ENCODE assay signal across 27 cellular contexts in the genomic region with DNA sequence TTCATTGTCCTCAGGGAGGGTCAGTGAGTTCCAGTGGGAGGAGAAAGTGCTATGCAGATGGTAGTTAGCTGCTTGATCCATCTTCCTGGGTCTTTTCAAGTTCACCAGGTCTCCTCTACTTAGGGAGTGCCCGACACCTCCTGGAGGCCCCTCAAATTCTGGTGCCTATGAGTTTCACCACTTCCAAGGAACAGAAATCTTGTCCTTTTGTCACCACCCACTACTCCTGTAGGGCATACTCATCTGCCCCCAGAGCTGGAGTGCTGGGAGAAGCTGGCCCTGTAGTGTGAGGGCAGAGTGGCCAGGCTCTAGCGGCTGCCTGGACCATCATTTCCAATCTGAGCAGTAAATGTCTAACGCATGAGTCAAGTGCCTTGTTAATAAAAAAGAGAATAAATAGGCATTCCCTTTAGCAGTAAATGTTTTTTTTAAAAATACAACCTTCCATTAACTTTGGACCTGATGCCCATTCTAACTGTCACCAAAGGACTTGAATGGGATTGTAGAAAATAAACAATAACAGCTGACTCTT. TPM values are rescaled to one million over a fixed set of nuclear protein-coding genes. Genes with fewer than 3 reads are reported as not detected.
A peak's percentile ranks its signal among the peaks of the same experiment; 100 is the strongest.
DNase-seq lines count a peak whose midpoint lies in the region; ATAC-seq and TF ChIP-seq lines count a peak whose summit lies in the region.
"Had no signal": no experiment of that assay in that cellular context is flagged by ENCODE, and none has a peak within 500 bp of the region (broad histone marks: within the 10 kb centered on the region; RNA-seq: fewer than 3 reads in every experiment).

No MANE protein-coding gene starts in this region.

- no peak overlapping the region for H3K27ac ChIP-seq in PC-3 (ENCODE audit: low read length)
- peak overlapping the region; percentile 16 for H3K27ac ChIP-seq in muscle layer of duodenum (ENCODE audit: low read length)
- peak overlapping the region; percentile 59 to 89 for H3K27ac ChIP-seq in aorta (ENCODE audit: low read depth in 1 of 2, low read length in 2 of 2)
- no peak overlapping the region for H3K27ac ChIP-seq in CD4-positive, alpha-beta T cell (ENCODE audit: low read depth, low read length)
- H3K27ac ChIP-seq: breast epithelium, epithelial cell of prostate, heart right ventricle, neutrophil, skin epidermis had no signal

- H3K9me3 ChIP-seq in PC-3 (ENCODE audit: low read length) (no peaks in the 10 kb centered on the region), muscle layer of duodenum (ENCODE audit: control insufficient read depth in 1 of 2, low read length in 2 of 2) (no peaks in the 10 kb centered on the region), aorta (ENCODE audit: control insufficient read depth, low read length) (no peaks in the 10 kb centered on the region)
- H3K9me3 ChIP-seq in CD4-positive, alpha-beta T cell (ENCODE audit: control insufficient read depth, low read length): no peaks in the 10 kb centered on the region
- H3K9me3 ChIP-seq: breast epithelium, heart right ventricle, neutrophil, SK-N-SH had no signal

- no peak overlapping the region for H3K4me2 ChIP-seq in PC-3 (ENCODE audit: low read length)
- H3K4me2 ChIP-seq: SK-N-SH had no signal

- H3K27ac Mint-ChIP-seq in CD4-positive, alpha-beta T cell: no peak overlapping the region
- H3K27ac Mint-ChIP-seq: activated CD4-positive, alpha-beta memory T cell treated with anti-CD3 and anti-CD28 coated beads, Interleukin-2, amount 10 ng/mL, durations not matched to agents 7 days and 5 days; activated T-helper 17 cell treated with anti-CD3 and anti-CD28 coated beads, Interleukin-2, amount 50 U/mL, for 72 hours; T-helper 17 cell had no signal

- no peaks in the 10 kb centered on the region for H3K36me3 Mint-ChIP-seq in CD4-positive, alpha-beta T cell (ENCODE audit: low read depth)

- H2AFZ ChIP-seq in PC-3 (ENCODE audit: low read length): no peak overlapping the region

- no peak overlapping the region for H3K9ac ChIP-seq in PC-3 (ENCODE audit: low read length)
- H3K9ac ChIP-seq: SK-N-SH had no signal

- POLR2A ChIA-PET in PC-3 (lab: Charles Lee; ENCODE audit: unreplicated experiment): no interaction called here
- POLR2A ChIA-PET in CD4-positive, alpha-beta T cell (lab: Charles Lee): no interaction called here

- H3K4me3 ChIP-seq in PC-3 (ENCODE audit: low read length) (no peak overlapping the region), muscle layer of duodenum (ENCODE audit: low read depth in 1 of 2, low read length in 2 of 2) (no peak overlapping the region), aorta (ENCODE audit: low read length in 2 of 2) (no peak overlapping the region)
- H3K4me3 ChIP-seq: breast epithelium, heart right ventricle, skin epidermis had no signal

- no peaks in the 10 kb centered on the region for H4K20me1 ChIP-seq in PC-3 (ENCODE audit: low read length)

- ATAC-seq in PC-3 (peak; percentile 31; the same call in 1 of the 2 replicates), aorta (ENCODE audit: low FRiP score) (no peak)
- no peak for ATAC-seq in CD4-positive, alpha-beta T cell (ENCODE audit: poor library complexity)
- ATAC-seq: activated CD4-positive, CD25-positive, alpha-beta regulatory T cell treated with anti-CD3 and anti-CD28 coated beads, Interleukin-2, amount 50 U/mL, for 24 hours; activated T-helper 17 cell treated with anti-CD3 and anti-CD28 coated beads, Interleukin-2, amount 50 U/mL, for 72 hours; heart right ventricle; left cardiac atrium; stimulated activated naive CD8-positive, alpha-beta T cell treated with anti-CD3 and anti-CD28 coated beads, Interleukin-15, Interleukin-2, amounts not matched to agents 100 U/mL and 50 U/mL, for 24 hours; T-helper 17 cell had no signal

- no peaks in the 10 kb centered on the region for H3K4me1 Mint-ChIP-seq in CD4-positive, alpha-beta T cell (ENCODE audit: low read depth)
- H3K4me1 Mint-ChIP-seq: activated CD4-positive, alpha-beta memory T cell treated with anti-CD3 and anti-CD28 coated beads, Interleukin-2, amount 10 ng/mL, durations not matched to agents 7 days and 5 days; activated T-helper 17 cell treated with anti-CD3 and anti-CD28 coated beads, Interleukin-2, amount 50 U/mL, for 72 hours; T-helper 17 cell had no signal

- CTCF ChIA-PET in PC-3 (lab: Charles Lee): no interaction called here
- CTCF ChIA-PET in CD4-positive, alpha-beta T cell (lab: Charles Lee): no interaction called here

- H3K4me1 ChIP-seq in PC-3 (ENCODE audit: insufficient read depth, low read length) (no peaks in the 10 kb centered on the region), muscle layer of duodenum (ENCODE audit: control insufficient read depth in 1 of 2, insufficient read depth in 2 of 2, low read length in 2 of 2) (peaks cover 3 to 14% of the 10 kb centered on the region in 2 donors), aorta (ENCODE audit: control insufficient read depth in 1 of 2, insufficient read depth in 2 of 2, low read length in 2 of 2) (peaks cover 6 to 22% of the 10 kb centered on the region in 2 donors)
- H3K4me1 ChIP-seq: breast epithelium had no signal

- H3K9me2 ChIP-seq in PC-3 (replicated peaks; ENCODE audit: low read length): no peaks in the 10 kb centered on the region
- H3K9me2 ChIP-seq: SK-N-SH had no signal

- no TSS peak for BruUV-seq in PC-3 (replicated peaks; lab: Mats Ljungman, UMichigan)

- no peaks in the 10 kb centered on the region for H3F3A ChIP-seq in PC-3 (ENCODE audit: low read length, unreplicated experiment)

- intact Hi-C loops in PC-3 (cut with micrococcal nuclease): no loop called here
- intact Hi-C loops in aorta (cut with DNase I): no loop called here
- intact Hi-C loops in CD4-positive, alpha-beta T cell (cut with DNase I, micrococcal nuclease): no loop called here

- H3K27me3 ChIP-seq in PC-3 (ENCODE audit: low read length): no peaks in the 10 kb centered on the region
- H3K27me3 ChIP-seq in muscle layer of duodenum (ENCODE audit: low read depth, low read length): no peaks in the 10 kb centered on the region
- H3K27me3 ChIP-seq in aorta (ENCODE audit: control insufficient read depth in 1 of 2, insufficient read depth in 2 of 2, low read length in 1 of 2): no peaks in the 10 kb centered on the region
- H3K27me3 ChIP-seq in CD4-positive, alpha-beta T cell (ENCODE audit: control insufficient read depth, insufficient read depth, low read length): peaks cover 9% of the 10 kb centered on the region
- H3K27me3 ChIP-seq: breast epithelium, heart right ventricle had no signal

- 45 to 47% methylated on average over 3 of the region's 3 CpGs for WGBS in aorta, 2 donors

- no peak for TF ChIP-seq CTCF in PC-3 (conservative IDR thresholded peaks at IDR 0.05; ENCODE audit: low read depth, low read length)
- TF ChIP-seq CTCF in CD4-positive, alpha-beta T cell (IDR thresholded peaks at IDR 0.05): no peak

- DNase-seq in NCI-H748 (lab: John Stamatoyannopoulos, UW; ENCODE audit: unreplicated experiment) (peak; percentile 85), NCI-H748 treated with DMSO at 0.1 percent for 48 hours (lab: John Stamatoyannopoulos, UW) (no peak), PC-3 (no peak), aorta (no peak), HUDEP-2 (lab: John Stamatoyannopoulos, UW; ENCODE audit: unreplicated experiment in 76 of 76) (no peak)
- DNase-seq in CD4-positive, alpha-beta T cell: no peak
- DNase-seq in activated CD4-positive, alpha-beta T cell treated with anti-CD3 and anti-CD28 coated beads for 48 hours: no peak
- DNase-seq: activated CD4-positive, alpha-beta memory T cell treated with anti-CD3 and anti-CD28 coated beads, Interleukin-2, amount 10 ng/mL, durations not matched to agents 7 days and 5 days; activated naive CD4-positive, alpha-beta T cell treated with anti-CD3 and anti-CD28 coated beads, Interleukin-2, amount 50 U/mL, for 16 hours; amniotic stem cell; effector CD8-positive, alpha-beta T cell; heart right ventricle; left cardiac atrium; mammary epithelial cell; NCI-H2029; SK-N-SH; stimulated activated naive CD8-positive, alpha-beta T cell treated with anti-CD3 and anti-CD28 coated beads, Interleukin-15, Interleukin-2, amounts not matched to agents 100 U/mL and 50 U/mL, for 24 hours; T-helper 17 cell; trophoblast cell had no signal

- no peak overlapping the region for H3K4me3 Mint-ChIP-seq in CD4-positive, alpha-beta T cell
- H3K4me3 Mint-ChIP-seq: activated CD4-positive, alpha-beta memory T cell treated with anti-CD3 and anti-CD28 coated beads, Interleukin-2, amount 10 ng/mL, durations not matched to agents 7 days and 5 days; activated T-helper 17 cell treated with anti-CD3 and anti-CD28 coated beads, Interleukin-2, amount 50 U/mL, for 72 hours; T-helper 17 cell had no signal

- no peaks in the 10 kb centered on the region for H3K79me2 ChIP-seq in PC-3 (ENCODE audit: low read length)

- H3K9me3 Mint-ChIP-seq in CD4-positive, alpha-beta T cell: no peaks in the 10 kb centered on the region
- H3K9me3 Mint-ChIP-seq: activated CD4-positive, alpha-beta memory T cell treated with anti-CD3 and anti-CD28 coated beads, Interleukin-2, amount 10 ng/mL, durations not matched to agents 7 days and 5 days; activated T-helper 17 cell treated with anti-CD3 and anti-CD28 coated beads, Interleukin-2, amount 50 U/mL, for 72 hours had no signal

- peaks cover 31% of the 10 kb centered on the region for H3K27me3 Mint-ChIP-seq in CD4-positive, alpha-beta T cell

- H3K36me3 ChIP-seq in PC-3 (ENCODE audit: low read depth, low read length) (no peaks in the 10 kb centered on the region), muscle layer of duodenum (ENCODE audit: control insufficient read depth in 1 of 2, insufficient read depth in 2 of 2, low read length in 2 of 2) (peaks cover 0 to 6% of the 10 kb centered on the region in 2 donors), aorta (ENCODE audit: control insufficient read depth in 1 of 2, insufficient read depth in 2 of 2, low read length in 1 of 2) (peaks cover 0 to 4% of the 10 kb centered on the region in 2 donors)
- H3K36me3 ChIP-seq: breast epithelium, heart right ventricle, neutrophil had no signal

RNA-seq across cellular contexts. Expression of a gene that starts 12.5 kb away (rescaled TPM):
- 0.29 TPM in 1 of 2 replicates, not detected in the other for total RNA-seq in PC-3 (2014; rRNA removed)
- 100 to 1,000 TPM; 189 to 518 TPM for total RNA-seq in aorta
- 100 to 1,000 TPM in 1 of 2 donors, 10 to 100 TPM in 1; 92.3 to 135 TPM for polyA plus RNA-seq in aorta
- total RNA-seq in CD4-positive, alpha-beta T cell: not detected
- total RNA-seq: OCI-LY7 had no signal

Comparison
In these comparisons a context has a peak if more than half of its experiments do, and no peak if none do; other contexts are left out.
1. H3K27ac ChIP-seq: peak in muscle layer of duodenum (single experiment) and aorta (2 of 2); none in PC-3 (single experiment) and CD4-positive, alpha-beta T cell (single experiment).
2. RNA of a gene that starts 12.5 kb away (total RNA-seq): 189 to 518 TPM in aorta; not detected in CD4-positive, alpha-beta T cell and 0.29 TPM in PC-3; every median in the first group is over 100 times any median in the second.